11 cellular contexts compared by ENCODE assay signal in the genomic region with DNA sequence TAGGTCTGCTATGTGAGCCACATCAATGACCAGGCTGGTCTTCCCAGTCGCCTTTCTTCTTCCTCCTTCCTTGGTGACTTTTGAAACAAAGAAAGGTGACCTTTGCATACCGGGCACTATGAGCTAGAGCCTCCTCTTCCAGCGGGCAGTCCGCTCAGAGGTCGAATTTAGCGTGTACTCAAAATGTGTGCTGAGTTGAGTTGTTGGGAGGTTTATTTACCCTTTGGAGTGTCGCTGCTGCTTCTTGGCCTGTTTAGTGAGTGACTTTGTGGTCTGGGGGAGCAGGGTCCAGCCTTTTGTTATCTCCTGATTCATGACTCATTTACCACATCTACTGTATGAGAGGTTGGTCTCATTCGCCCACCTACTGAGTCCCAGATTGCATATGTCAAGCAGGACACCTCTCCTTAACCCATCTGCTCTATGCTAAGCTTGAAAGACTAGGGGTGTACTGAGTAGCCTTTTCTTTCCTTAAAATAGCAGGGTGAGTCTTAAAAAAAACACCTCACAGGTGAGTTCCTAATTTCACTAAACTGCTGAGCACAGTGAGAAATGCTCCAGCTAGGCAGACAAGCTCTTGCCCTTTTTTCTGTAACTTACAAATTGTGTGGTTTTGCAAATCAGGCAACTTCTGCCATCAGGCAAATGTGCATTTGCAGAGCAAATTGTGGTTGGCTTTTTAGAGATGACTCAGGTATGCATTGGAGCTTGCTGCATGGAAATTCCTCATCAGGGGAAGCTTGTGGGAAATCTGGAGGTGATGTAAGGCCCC. TPM values are rescaled to one million over a fixed set of nuclear protein-coding genes. Genes with fewer than 3 reads are reported as not detected.
DNase-seq lines count a peak whose midpoint lies in the region; ATAC-seq, FAIRE-seq and TF ChIP-seq lines count a peak whose summit lies in the region.
"Had no signal": no experiment of that assay in that cellular context is flagged by ENCODE, and none has a peak within 500 bp of the region (broad histone marks: within the 10 kb centered on the region; RNA-seq: fewer than 3 reads in every experiment).

No MANE protein-coding gene starts in this region.

- no peaks in the 10 kb centered on the region for H3K36me3 ChIP-seq in astrocyte (ENCODE audit: insufficient read depth, low read length)
- H3K36me3 ChIP-seq in upper lobe of right lung = no peaks in the 10 kb centered on the region

- H3K27ac Mint-ChIP-seq in astrocyte (ENCODE audit: unreplicated experiment) = peak overlapping the region; percentile 77

- intact Hi-C loops in upper lobe of right lung (cut with DNase I) = no loop called here

- H3K4me3 ChIP-seq in astrocyte (ENCODE audit: insufficient read depth, low read depth, low read length) (no peak overlapping the region), upper lobe of right lung (no peak overlapping the region)

- H3K36me3 Mint-ChIP-seq in astrocyte (ENCODE audit: low read depth, unreplicated experiment) = no peaks in the 10 kb centered on the region

- peak; percentile 59 for DNase-seq in stimulated activated CD4-positive, alpha-beta T cell treated with anti-CD3 and anti-CD28 coated beads, Interleukin-15, amount 100 ng/mL, for 24 hours
- DNase-seq in stimulated activated CD4-positive, alpha-beta T cell treated with anti-CD3 and anti-CD28 coated beads, Interleukin-4, amount 100 ng/mL, for 1 hour = no peak
- DNase-seq in astrocyte (ENCODE audit: low read depth) = peak; percentile 90
- no peak for DNase-seq in upper lobe of right lung
- no peak for DNase-seq in SHP77 (lab: John Stamatoyannopoulos, UW)
- DNase-seq: DMS79 treated with DMSO at 0.1 percent for 48 hours had no signal

- peak overlapping the region; percentile 58 for H3K4me2 ChIP-seq in astrocyte (ENCODE audit: low read length)

- no peaks in the 10 kb centered on the region for H3K27me3 ChIP-seq in astrocyte (ENCODE audit: insufficient read depth, low read length)
- H3K27me3 ChIP-seq in upper lobe of right lung = no peaks in the 10 kb centered on the region

- peaks cover 5% of the 10 kb centered on the region for H4K20me1 ChIP-seq in astrocyte (ENCODE audit: insufficient read depth, low read length)

- no peak for TF ChIP-seq CTCF in astrocyte (IDR thresholded peaks at IDR 0.05; ENCODE audit: insufficient read depth, low read depth, low read length)
- TF ChIP-seq CTCF in upper lobe of right lung (IDR thresholded peaks at IDR 0.05) = no peak

- H3K27ac ChIP-seq in astrocyte (ENCODE audit: low read depth, low read length) (no peak overlapping the region), upper lobe of right lung (no peak overlapping the region)

- no peaks in the 10 kb centered on the region for H3K9me3 ChIP-seq in astrocyte (ENCODE audit: insufficient read depth, low read depth, low read length)
- H3K9me3 ChIP-seq in upper lobe of right lung = no peaks in the 10 kb centered on the region

- H3K9ac ChIP-seq in astrocyte (ENCODE audit: low read length) = no peak overlapping the region

- H2AFZ ChIP-seq in astrocyte (ENCODE audit: low read depth, low read length) = no peak overlapping the region

- peaks cover 2% of the 10 kb centered on the region for H3K27me3 Mint-ChIP-seq in astrocyte (ENCODE audit: low read depth, unreplicated experiment)
- H3K27me3 Mint-ChIP-seq: central memory CD8-positive, alpha-beta T cell; naive thymus-derived CD4-positive, alpha-beta T cell had no signal

- peaks cover 13% of the 10 kb centered on the region for H3K79me2 ChIP-seq in astrocyte (ENCODE audit: insufficient read depth, low read length)

- H3K4me3 Mint-ChIP-seq in astrocyte (ENCODE audit: unreplicated experiment) = peak overlapping the region; percentile 14
- H3K4me3 Mint-ChIP-seq: central memory CD8-positive, alpha-beta T cell had no signal

- H3K9me3 Mint-ChIP-seq in astrocyte (ENCODE audit: unreplicated experiment) = no peaks in the 10 kb centered on the region
- H3K9me3 Mint-ChIP-seq: central memory CD8-positive, alpha-beta T cell had no signal

- peak; percentile 15 for ATAC-seq in HG03342 (IDR thresholded peaks at IDR 0.05; ENCODE audit: unreplicated experiment)
- ATAC-seq in upper lobe of right lung = no peak
- ATAC-seq in HG03108 (IDR thresholded peaks at IDR 0.05; ENCODE audit: unreplicated experiment) = no peak
- ATAC-seq in HG03097 (IDR thresholded peaks at IDR 0.05; ENCODE audit: low FRiP score, unreplicated experiment) = no peak
- ATAC-seq: naive thymus-derived CD4-positive, alpha-beta T cell had no signal

- no peak for FAIRE-seq in astrocyte (lab: Jason Lieb, UNC)

- peaks cover 32% of the 10 kb centered on the region for H3K4me1 Mint-ChIP-seq in astrocyte (ENCODE audit: low read depth, unreplicated experiment)

- H3K4me1 ChIP-seq in astrocyte (ENCODE audit: insufficient read depth, low read length) = peaks cover 19% of the 10 kb centered on the region
- H3K4me1 ChIP-seq in upper lobe of right lung = peaks cover 7% of the 10 kb centered on the region

RNA-seq across cellular contexts. Expression of a gene that starts 3.2 kb away (rescaled TPM):
- total RNA-seq in astrocyte = 39.3 and 46.2 TPM in 2 replicates
- 16.9 TPM for total RNA-seq in upper lobe of right lung

Comparison
In these comparisons a context has a peak if more than half of its experiments do, and no peak if none do; other contexts are left out.
1. DNase-seq: peak in stimulated activated CD4-positive, alpha-beta T cell treated with anti-CD3 and anti-CD28 coated beads, Interleukin-15, amount 100 ng/mL, for 24 hours (single experiment) and astrocyte (single experiment); none in stimulated activated CD4-positive, alpha-beta T cell treated with anti-CD3 and anti-CD28 coated beads, Interleukin-4, amount 100 ng/mL, for 1 hour (single experiment), upper lobe of right lung (single experiment) and SHP77 (0 of 2).